8 cellular contexts compared by ENCODE assay signal in the genomic region with DNA sequence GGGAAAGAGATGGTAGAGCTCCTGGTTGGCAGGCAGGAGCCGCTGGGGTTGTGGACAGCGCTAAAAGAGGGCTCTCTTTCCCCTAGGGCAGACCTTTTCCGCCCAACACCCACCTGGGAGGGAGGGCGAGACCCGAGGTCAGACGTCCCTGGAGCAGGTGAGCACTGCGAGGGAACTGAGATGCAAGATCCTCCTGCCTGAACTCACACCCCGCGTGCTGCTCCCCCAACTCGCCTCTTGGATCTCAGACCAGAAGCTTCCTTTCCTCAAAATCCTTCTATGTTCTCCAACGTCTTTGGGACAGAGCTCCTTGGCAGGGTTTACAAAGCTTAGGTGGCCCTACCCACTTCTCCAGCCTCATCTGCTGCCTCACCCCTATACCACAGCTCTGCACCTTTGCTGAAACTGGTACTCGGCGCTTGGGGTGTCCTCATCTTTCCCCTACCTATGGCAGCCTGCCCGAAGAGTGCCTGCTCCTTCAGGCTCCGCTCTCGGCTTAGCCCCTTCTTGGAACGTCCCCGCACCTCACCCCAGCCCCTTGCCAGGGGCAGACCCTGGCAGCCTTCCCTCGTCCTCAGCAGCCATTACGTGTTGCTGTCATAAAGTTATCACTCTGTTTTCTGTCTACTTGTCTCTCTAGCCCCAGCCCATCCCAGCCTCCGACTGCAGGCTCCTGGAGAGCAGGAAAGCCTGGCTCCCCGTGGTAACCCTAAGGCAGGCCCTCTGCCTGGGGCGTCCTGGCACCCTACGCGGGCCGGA. TPM values are rescaled to one million over a fixed set of nuclear protein-coding genes. Genes with fewer than 3 reads are reported as not detected.
DNase-seq lines count a peak whose midpoint lies in the region; TF ChIP-seq lines count a peak whose summit lies in the region.
"Had no signal": no experiment of that assay in that cellular context is flagged by ENCODE, and none has a peak within 500 bp of the region (broad histone marks: within the 10 kb centered on the region; RNA-seq: fewer than 3 reads in every experiment).

No MANE protein-coding gene starts in this region.

- H3K36me3 Mint-ChIP-seq in H9 (ENCODE audit: insufficient read depth in 1 of 3, low read depth in 3 of 3) (no peaks in the 10 kb centered on the region; a peak in 1 of 7 replicates), immature natural killer cell (peaks cover 0 to under 1% (median 0%) of the 10 kb centered on the region in 3 donors)
- H3K36me3 Mint-ChIP-seq in activated T-helper 1 cell treated with anti-CD3 and anti-CD28 coated beads, Interleukin-12 subunit alpha, Interleukin-12 subunit beta, Interleukin-2, Interleukin-4 antibody, amounts not matched to agents 30 ng/mL and 10 ng/mL and 1 ng/mL, durations not matched to agents 14 hours and 24 hours and 36 hours (ENCODE audit: low read depth): no peaks in the 10 kb centered on the region

- no peak overlapping the region for H2BK5ac ChIP-seq in H9 (ENCODE audit: insufficient read length, low read length)

- H3K4me2 ChIP-seq in H9 (ENCODE audit: insufficient read depth, insufficient read length, low read length) (peak overlapping the region; percentile 80), skeletal muscle satellite cell (ENCODE audit: low read length) (peak overlapping the region; percentile 63)

- H2BK20ac ChIP-seq in H9 (ENCODE audit: low read depth, low read length, poor library complexity, severe bottlenecking): no peak overlapping the region

- no peak overlapping the region for H2BK15ac ChIP-seq in H9 (ENCODE audit: low read depth, low read length)

- DNase-seq in H9 (no peak), immature natural killer cell (no peak), C1 segment of cervical spinal cord (lab: John Stamatoyannopoulos, UW) (no peak), NCI-H226 (no peak), NCI-H1694 treated with DMSO at 0.1 percent for 48 hours (lab: John Stamatoyannopoulos, UW) (no peak)
- DNase-seq in activated T-helper 1 cell treated with anti-CD3 and anti-CD28 coated beads, Interleukin-12 subunit alpha, Interleukin-12 subunit beta, Interleukin-2, Interleukin-4 antibody, amounts not matched to agents 30 ng/mL and 10 ng/mL and 1 ng/mL, durations not matched to agents 14 hours and 24 hours and 36 hours (ENCODE audit: low spot score): no peak

- H3K23ac ChIP-seq in H9 (ENCODE audit: insufficient read length, low read depth, low read length): no peak overlapping the region

- H3K4me3 Mint-ChIP-seq in H9 (peak overlapping the region; percentile 55 to 78), immature natural killer cell (peak overlapping the region in 4 of 5 donors; percentile 54 to 60 (median 56))
- H3K4me3 Mint-ChIP-seq in activated T-helper 1 cell treated with anti-CD3 and anti-CD28 coated beads, Interleukin-12 subunit alpha, Interleukin-12 subunit beta, Interleukin-2, Interleukin-4 antibody, amounts not matched to agents 30 ng/mL and 10 ng/mL and 1 ng/mL, durations not matched to agents 14 hours and 24 hours and 36 hours: peak overlapping the region; percentile 20

- H3K4ac ChIP-seq in H9 (ENCODE audit: low read depth, low read length): no peak overlapping the region

- no peak overlapping the region for H2AFZ ChIP-seq in H9 (ENCODE audit: low read length)

- peaks cover 52% of the 10 kb centered on the region for H3K27me3 Mint-ChIP-seq in H9 (ENCODE audit: low read depth)
- H3K27me3 Mint-ChIP-seq in activated T-helper 1 cell treated with anti-CD3 and anti-CD28 coated beads, Interleukin-12 subunit alpha, Interleukin-12 subunit beta, Interleukin-2, Interleukin-4 antibody, amounts not matched to agents 30 ng/mL and 10 ng/mL and 1 ng/mL, durations not matched to agents 14 hours and 24 hours and 36 hours (ENCODE audit: insufficient read depth): peaks cover 58% of the 10 kb centered on the region
- H3K27me3 Mint-ChIP-seq in immature natural killer cell (ENCODE audit: low read depth in 3 of 3): peaks cover 5 to 11% (median 7%) of the 10 kb centered on the region in 3 donors

- H4K91ac ChIP-seq in H9 (ENCODE audit: insufficient read length, low read depth, low read length): no peak overlapping the region

- no peaks in the 10 kb centered on the region for H3K9me3 ChIP-seq in H9 (ENCODE audit: control insufficient read depth, low read depth, low read length)
- H3K9me3 ChIP-seq in skeletal muscle satellite cell (replicated peaks; ENCODE audit: low read length): no peaks in the 10 kb centered on the region
- H3K9me3 ChIP-seq: adrenal gland had no signal

- no peak overlapping the region for H3K56ac ChIP-seq in H9 (ENCODE audit: insufficient read length, low read depth, low read length)

- H3K27ac Mint-ChIP-seq in H9 (peak overlapping the region in 1 of 3 experiments; percentile 6; a peak in 1 of 7 replicates), immature natural killer cell (no peak overlapping the region)
- no peak overlapping the region for H3K27ac Mint-ChIP-seq in activated T-helper 1 cell treated with anti-CD3 and anti-CD28 coated beads, Interleukin-12 subunit alpha, Interleukin-12 subunit beta, Interleukin-2, Interleukin-4 antibody, amounts not matched to agents 30 ng/mL and 10 ng/mL and 1 ng/mL, durations not matched to agents 14 hours and 24 hours and 36 hours

- H3K14ac ChIP-seq in H9 (ENCODE audit: insufficient read depth, low read length): no peak overlapping the region

- H3T11ph ChIP-seq in H9 (ENCODE audit: low read length): no peak overlapping the region

- H3K27ac ChIP-seq in H9 (ENCODE audit: insufficient read length, low read depth, low read length): no peak overlapping the region
- H3K27ac ChIP-seq: adrenal gland had no signal

- H3K36me3 ChIP-seq in skeletal muscle satellite cell (ENCODE audit: insufficient read depth, low read length): no peaks in the 10 kb centered on the region
- H3K36me3 ChIP-seq: adrenal gland had no signal

- H2BK120ac ChIP-seq in H9 (ENCODE audit: low read depth, low read length, poor library complexity, severe bottlenecking): no peak overlapping the region

- no peaks in the 10 kb centered on the region for H4K20me1 ChIP-seq in H9 (ENCODE audit: control insufficient read depth, insufficient read depth, insufficient read length)

- no peak overlapping the region for H4K8ac ChIP-seq in H9 (replicated peaks; ENCODE audit: insufficient read length, low read depth, low read length)

- no peak overlapping the region for H3K18ac ChIP-seq in H9 (ENCODE audit: insufficient read length, low read depth, low read length)

- TF ChIP-seq CTCF in H9 (conservative IDR thresholded peaks at IDR 0.05): no peak

- peaks cover 47% of the 10 kb centered on the region for H3K23me2 ChIP-seq in H9 (ENCODE audit: insufficient read length, low read depth, low read length, poor library complexity, severe bottlenecking)

- H3K9ac ChIP-seq in H9 (ENCODE audit: extremely low read depth, insufficient read length, low read length) (no peak overlapping the region), skeletal muscle satellite cell (ENCODE audit: low read depth, low read length) (no peak overlapping the region)

- H3K79me1 ChIP-seq in H9 (ENCODE audit: insufficient read depth, low read depth, low read length, poor library complexity, severe bottlenecking): no peaks in the 10 kb centered on the region

- H3K4me1 Mint-ChIP-seq in H9 (peaks cover 43 to 44% of the 10 kb centered on the region in 2 experiments), immature natural killer cell (peaks cover 23 to 26% of the 10 kb centered on the region in 2 donors)
- H3K4me1 Mint-ChIP-seq in activated T-helper 1 cell treated with anti-CD3 and anti-CD28 coated beads, Interleukin-12 subunit alpha, Interleukin-12 subunit beta, Interleukin-2, Interleukin-4 antibody, amounts not matched to agents 30 ng/mL and 10 ng/mL and 1 ng/mL, durations not matched to agents 14 hours and 24 hours and 36 hours (ENCODE audit: low read depth): peaks cover 7% of the 10 kb centered on the region

- no peak overlapping the region for H2AK5ac ChIP-seq in H9 (ENCODE audit: insufficient read length, low read length)

- intact Hi-C loops in activated T-helper 1 cell treated with anti-CD3 and anti-CD28 coated beads, Interleukin-12 subunit alpha, Interleukin-12 subunit beta, Interleukin-2, Interleukin-4 antibody, amounts not matched to agents 30 ng/mL and 10 ng/mL and 1 ng/mL, durations not matched to agents 14 hours and 24 hours and 36 hours (cut with micrococcal nuclease): no loop called here

- H3K4me3 ChIP-seq in skeletal muscle satellite cell (ENCODE audit: low read length): peak overlapping the region; percentile 52

- H3K9me3 Mint-ChIP-seq in H9 (no peaks in the 10 kb centered on the region; a peak in 1 of 5 replicates), immature natural killer cell (no peaks in the 10 kb centered on the region)
- H3K9me3 Mint-ChIP-seq in activated T-helper 1 cell treated with anti-CD3 and anti-CD28 coated beads, Interleukin-12 subunit alpha, Interleukin-12 subunit beta, Interleukin-2, Interleukin-4 antibody, amounts not matched to agents 30 ng/mL and 10 ng/mL and 1 ng/mL, durations not matched to agents 14 hours and 24 hours and 36 hours: no peaks in the 10 kb centered on the region

- H3K27me3 ChIP-seq in H9 (ENCODE audit: insufficient read depth, low read length): peaks cover 11% of the 10 kb centered on the region; the same call in 1 of the 2 replicates
- H3K27me3 ChIP-seq in skeletal muscle satellite cell (ENCODE audit: control insufficient read depth, insufficient read depth, low read length): peaks cover 78% of the 10 kb centered on the region

- no peak overlapping the region for H4K5ac ChIP-seq in H9 (ENCODE audit: insufficient read length, low read depth, low read length)

- H2BK12ac ChIP-seq in H9 (ENCODE audit: insufficient read length, low read depth, low read length): no peak overlapping the region

- H3K4me1 ChIP-seq in H9 (ENCODE audit: insufficient read depth, low read length) (peaks cover 8% of the 10 kb centered on the region), skeletal muscle satellite cell (ENCODE audit: control insufficient read depth, insufficient read depth, low read length) (peaks cover 17% of the 10 kb centered on the region)

- no peaks in the 10 kb centered on the region for H3K79me2 ChIP-seq in H9 (ENCODE audit: insufficient read depth, low read length)

- WGBS in H9 (ENCODE audit: extremely low coverage, insufficient read length, low lambda C conversion rate): no CpG with 5 or more reads among the region's 26 CpGs

RNA-seq across cellular contexts. Expression of a gene that starts 5.2 kb away (rescaled TPM):
- total RNA-seq in H9 (2021): 52.9 and 54.1 TPM in 2 replicates
- 26.5 and 26.9 TPM in 2 replicates for total RNA-seq in activated T-helper 1 cell treated with anti-CD3 and anti-CD28 coated beads, Interleukin-12 subunit alpha, Interleukin-12 subunit beta, Interleukin-2, Interleukin-4 antibody, amounts not matched to agents 30 ng/mL and 10 ng/mL and 1 ng/mL, durations not matched to agents 14 hours and 24 hours and 36 hours
- polyA plus RNA-seq in immature natural killer cell: 1 to 10 TPM; 2.1 to 6.1 (median 3.4) TPM
- total RNA-seq in skeletal muscle satellite cell (2012; rRNA removed): 6.8 and 7.2 TPM in 2 replicates

RNA-seq across cellular contexts. Expression of a gene that starts 29.9 kb away (rescaled TPM):
- total RNA-seq in H9 (2021): 86.7 and 93.1 TPM in 2 replicates
- total RNA-seq in activated T-helper 1 cell treated with anti-CD3 and anti-CD28 coated beads, Interleukin-12 subunit alpha, Interleukin-12 subunit beta, Interleukin-2, Interleukin-4 antibody, amounts not matched to agents 30 ng/mL and 10 ng/mL and 1 ng/mL, durations not matched to agents 14 hours and 24 hours and 36 hours: 59.6 and 65.2 TPM in 2 replicates
- polyA plus RNA-seq in immature natural killer cell: 10 to 100 TPM; 41.8 to 63.0 (median 60.6) TPM
- 35.5 and 37.6 TPM in 2 replicates for total RNA-seq in skeletal muscle satellite cell (2012; rRNA removed)

RNA-seq across cellular contexts. Expression of a gene that starts 35.3 kb away (rescaled TPM):
- total RNA-seq in H9 (2021): 24.4 and 25.7 TPM in 2 replicates
- total RNA-seq in activated T-helper 1 cell treated with anti-CD3 and anti-CD28 coated beads, Interleukin-12 subunit alpha, Interleukin-12 subunit beta, Interleukin-2, Interleukin-4 antibody, amounts not matched to agents 30 ng/mL and 10 ng/mL and 1 ng/mL, durations not matched to agents 14 hours and 24 hours and 36 hours: 9.7 and 10.2 TPM in 2 replicates
- 1 to 10 TPM; 1.9 to 3.6 (median 3.3) TPM for polyA plus RNA-seq in immature natural killer cell
- total RNA-seq in skeletal muscle satellite cell (2012; rRNA removed): 7.1 and 8.3 TPM in 2 replicates

RNA-seq across cellular contexts. Expression of a gene that starts 53.0 kb away (rescaled TPM):
- total RNA-seq in H9 (2021): 53.9 TPM in 2 replicates
- total RNA-seq in activated T-helper 1 cell treated with anti-CD3 and anti-CD28 coated beads, Interleukin-12 subunit alpha, Interleukin-12 subunit beta, Interleukin-2, Interleukin-4 antibody, amounts not matched to agents 30 ng/mL and 10 ng/mL and 1 ng/mL, durations not matched to agents 14 hours and 24 hours and 36 hours: 48.4 and 52.1 TPM in 2 replicates
- polyA plus RNA-seq in immature natural killer cell: 1 to 10 TPM; 2.7 to 5.6 (median 2.8) TPM
- 45.6 and 50.7 TPM in 2 replicates for total RNA-seq in skeletal muscle satellite cell (2012; rRNA removed)
